8 cellular contexts compared by ENCODE assay signal in genomic region chr1:44819594-44820327, GRCh38. TPM values are rescaled to one million over a fixed set of nuclear protein-coding genes. Genes with fewer than 3 reads are reported as not detected.
DNase-seq lines count a peak whose midpoint lies in the region; ATAC-seq and TF ChIP-seq lines count a peak whose summit lies in the region.

No MANE protein-coding gene starts in this region.

- peaks cover 31% of the 10 kb centered on the region for H3K36me3 Mint-ChIP-seq in activated T-helper 17 cell treated with anti-CD3 and anti-CD28 coated beads, Interleukin-2, amount 50 U/mL, for 72 hours (ENCODE audit: low read depth)
- H3K36me3 Mint-ChIP-seq in naive thymus-derived CD8-positive, alpha-beta T cell, result no peaks in the 10 kb centered on the region

- peak; percentile 18 for TF ChIP-seq CTCF in AG10803 (conservative IDR thresholded peaks at IDR 0.05; ENCODE audit: low read length)
- TF ChIP-seq CTCF in fibroblast of mammary gland (conservative IDR thresholded peaks at IDR 0.05; ENCODE audit: control insufficient read depth, insufficient read depth, low read depth, low read length), result no peak

- POLR2A ChIA-PET in naive thymus-derived CD8-positive, alpha-beta T cell (lab: Charles Lee), result interaction anchor here (0.6 to 8.4 kb wide), 24 partner anchors 10 to 1316 kb away, joined by 3 to 590 read pairs (median 5); partner anchors contain the start of genes BEST4, BTBD19, DYNLT4 and EIF2B3

- peak; percentile 87 for DNase-seq in AG10803 (ENCODE audit: low read depth)
- DNase-seq in fibroblast of mammary gland (ENCODE audit: low read depth), result peak; percentile 95
- DNase-seq in naive thymus-derived CD8-positive, alpha-beta T cell, result peak; percentile 61 to 98 (median 80)
- peak; percentile 85 for DNase-seq in stimulated activated naive CD8-positive, alpha-beta T cell treated with anti-CD3 and anti-CD28 coated beads, Interleukin-15, Interleukin-2, amounts not matched to agents 100 U/mL and 50 U/mL, for 24 hours

- H3K4me3 Mint-ChIP-seq in activated T-helper 17 cell treated with anti-CD3 and anti-CD28 coated beads, Interleukin-2, amount 50 U/mL, for 72 hours, result peak overlapping the region; percentile 88
- peak overlapping the region; percentile 92 to 97 (median 94) for H3K4me3 Mint-ChIP-seq in naive thymus-derived CD8-positive, alpha-beta T cell

- ATAC-seq in GM19025 (IDR thresholded peaks at IDR 0.05; ENCODE audit: low read depth, unreplicated experiment), result peak; percentile 76
- peak; percentile 70 for ATAC-seq in HG03196 (IDR thresholded peaks at IDR 0.05; ENCODE audit: unreplicated experiment)
- ATAC-seq in activated T-helper 17 cell treated with anti-CD3 and anti-CD28 coated beads, Interleukin-2, amount 50 U/mL, for 72 hours (replicated peaks), result peak; percentile 87
- ATAC-seq in naive thymus-derived CD8-positive, alpha-beta T cell, result peak; percentile 78 to 79
- peak; percentile 97 for ATAC-seq in stimulated activated naive CD8-positive, alpha-beta T cell treated with anti-CD3 and anti-CD28 coated beads, Interleukin-15, Interleukin-2, amounts not matched to agents 100 U/mL and 50 U/mL, for 24 hours

- peaks cover 33% of the 10 kb centered on the region for H3K4me1 Mint-ChIP-seq in activated T-helper 17 cell treated with anti-CD3 and anti-CD28 coated beads, Interleukin-2, amount 50 U/mL, for 72 hours
- peaks cover 23 to 55% (median 42%) of the 10 kb centered on the region in 4 donors for H3K4me1 Mint-ChIP-seq in naive thymus-derived CD8-positive, alpha-beta T cell

- H3K9me3 Mint-ChIP-seq in activated T-helper 17 cell treated with anti-CD3 and anti-CD28 coated beads, Interleukin-2, amount 50 U/mL, for 72 hours, result no peaks in the 10 kb centered on the region
- no peaks in the 10 kb centered on the region for H3K9me3 Mint-ChIP-seq in naive thymus-derived CD8-positive, alpha-beta T cell

- H3K27ac Mint-ChIP-seq in activated T-helper 17 cell treated with anti-CD3 and anti-CD28 coated beads, Interleukin-2, amount 50 U/mL, for 72 hours, result peak overlapping the region; percentile 100
- H3K27ac Mint-ChIP-seq in naive thymus-derived CD8-positive, alpha-beta T cell, result peak overlapping the region; percentile 100

- H3K4me3 ChIP-seq in AG10803 (ENCODE audit: low read length) (peak overlapping the region; percentile 65), fibroblast of mammary gland (ENCODE audit: control insufficient read depth, low read depth, low read length) (peak overlapping the region; percentile 42)

- no peaks in the 10 kb centered on the region for H3K27me3 Mint-ChIP-seq in activated T-helper 17 cell treated with anti-CD3 and anti-CD28 coated beads, Interleukin-2, amount 50 U/mL, for 72 hours
- H3K27me3 Mint-ChIP-seq in naive thymus-derived CD8-positive, alpha-beta T cell, result no peaks in the 10 kb centered on the region

TF ChIP-seq in PFSK-1, 5 proteins besides CTCF, POLR2A, EP300 and RAD21:
- TF ChIP-seq REST (IDR thresholded peaks at IDR 0.05; ENCODE audit: insufficient read depth in 1 of 2, low read depth in 2 of 2, low read length in 2 of 2), result no peak
- no peak for TF ChIP-seq FOXP2 (optimal IDR thresholded peaks at IDR 0.05; ENCODE audit: borderline replicate concordance, extremely low read depth, extremely low read length, insufficient read depth)
- peak; percentile 76; the same call in 1 of the 2 replicates for TF ChIP-seq SIN3A (IDR thresholded peaks at IDR 0.05; ENCODE audit: borderline replicate concordance, insufficient read depth, low read length)
- peak; percentile 55; the same call in 1 of the 2 replicates for TF ChIP-seq TAF1 (IDR thresholded peaks at IDR 0.05; ENCODE audit: borderline replicate concordance, insufficient read depth, low read length)
- peak; percentile 98 for TF ChIP-seq POLR2AphosphoS5 (IDR thresholded peaks at IDR 0.05; ENCODE audit: low read depth, low read length)

RNA-seq across cellular contexts. Expression of gene BTBD19, which starts 11.4 kb away (rescaled TPM):
- 7.0 TPM for polyA plus RNA-seq in PFSK-1 (2012; ENCODE audit: insufficient read length, low read depth)
- total RNA-seq in activated T-helper 17 cell treated with anti-CD3 and anti-CD28 coated beads, Interleukin-2, amount 50 U/mL, for 72 hours, result 10 to 100 TPM; 15.9 to 62.7 TPM
- total RNA-seq in naive thymus-derived CD8-positive, alpha-beta T cell, result 1 to 10 TPM; 6.5 to 8.8 TPM
- under 1 TPM; 0.16 to 0.47 (median 0.44) TPM for polyA plus RNA-seq in naive thymus-derived CD8-positive, alpha-beta T cell

RNA-seq across cellular contexts. Expression of gene DYNLT4, which starts 12.6 kb away (rescaled TPM):
- 1.3 TPM for polyA plus RNA-seq in PFSK-1 (2012; ENCODE audit: insufficient read length, low read depth)
- 1 to 10 TPM in 1 of 2 donors, under 1 TPM in 1; 0.56 to 1.2 TPM for total RNA-seq in activated T-helper 17 cell treated with anti-CD3 and anti-CD28 coated beads, Interleukin-2, amount 50 U/mL, for 72 hours
- total RNA-seq in naive thymus-derived CD8-positive, alpha-beta T cell, result 1 to 10 TPM; 1.2 to 2.1 TPM
- polyA plus RNA-seq in naive thymus-derived CD8-positive, alpha-beta T cell, result under 1 TPM in 2 of 3 donors, not detected in 1; 0.24 to 0.86 TPM

RNA-seq across cellular contexts. Expression of gene PLK3, which starts 19.6 kb away (rescaled TPM):
- polyA plus RNA-seq in PFSK-1 (2012; ENCODE audit: insufficient read length, low read depth), result 47.2 TPM
- 10 to 100 TPM; 58.7 to 92.0 TPM for total RNA-seq in activated T-helper 17 cell treated with anti-CD3 and anti-CD28 coated beads, Interleukin-2, amount 50 U/mL, for 72 hours
- total RNA-seq in naive thymus-derived CD8-positive, alpha-beta T cell, result 100 to 1,000 TPM; 139 to 140 TPM
- polyA plus RNA-seq in naive thymus-derived CD8-positive, alpha-beta T cell, result 10 to 100 TPM; 14.3 to 36.0 (median 25.5) TPM

RNA-seq across cellular contexts. Expression of gene PTCH2, which starts 23.3 kb away (rescaled TPM):
- polyA plus RNA-seq in PFSK-1 (2012; ENCODE audit: insufficient read length, low read depth), result 1.0 TPM
- 1 to 10 TPM in 1 of 2 donors, under 1 TPM in 1; 0.64 to 1.1 TPM for total RNA-seq in activated T-helper 17 cell treated with anti-CD3 and anti-CD28 coated beads, Interleukin-2, amount 50 U/mL, for 72 hours
- 1 to 10 TPM; 1.6 to 2.0 TPM for total RNA-seq in naive thymus-derived CD8-positive, alpha-beta T cell
- polyA plus RNA-seq in naive thymus-derived CD8-positive, alpha-beta T cell, result not detected

RNA-seq across cellular contexts. Expression of gene BEST4, which starts 31.8 kb away (rescaled TPM):
- polyA plus RNA-seq in PFSK-1 (2012; ENCODE audit: insufficient read length, low read depth), result 0.26 TPM
- 1 to 10 TPM in 1 of 2 donors, under 1 TPM in 1; 0.97 to 2.0 TPM for total RNA-seq in activated T-helper 17 cell treated with anti-CD3 and anti-CD28 coated beads, Interleukin-2, amount 50 U/mL, for 72 hours
- 1 to 10 TPM; 1.6 to 2.2 TPM for total RNA-seq in naive thymus-derived CD8-positive, alpha-beta T cell
- under 1 TPM in 2 of 3 donors, not detected in 1; 0.29 to 0.32 TPM for polyA plus RNA-seq in naive thymus-derived CD8-positive, alpha-beta T cell

Comparison
In these comparisons a context has a peak if more than half of its experiments do, and no peak if none do; other contexts are left out.
1. Peak in every context shown above with its lines: DNase-seq, ATAC-seq and H3K4me3 ChIP-seq.